1 cellular context compared by ENCODE assay signal in the genomic region with DNA sequence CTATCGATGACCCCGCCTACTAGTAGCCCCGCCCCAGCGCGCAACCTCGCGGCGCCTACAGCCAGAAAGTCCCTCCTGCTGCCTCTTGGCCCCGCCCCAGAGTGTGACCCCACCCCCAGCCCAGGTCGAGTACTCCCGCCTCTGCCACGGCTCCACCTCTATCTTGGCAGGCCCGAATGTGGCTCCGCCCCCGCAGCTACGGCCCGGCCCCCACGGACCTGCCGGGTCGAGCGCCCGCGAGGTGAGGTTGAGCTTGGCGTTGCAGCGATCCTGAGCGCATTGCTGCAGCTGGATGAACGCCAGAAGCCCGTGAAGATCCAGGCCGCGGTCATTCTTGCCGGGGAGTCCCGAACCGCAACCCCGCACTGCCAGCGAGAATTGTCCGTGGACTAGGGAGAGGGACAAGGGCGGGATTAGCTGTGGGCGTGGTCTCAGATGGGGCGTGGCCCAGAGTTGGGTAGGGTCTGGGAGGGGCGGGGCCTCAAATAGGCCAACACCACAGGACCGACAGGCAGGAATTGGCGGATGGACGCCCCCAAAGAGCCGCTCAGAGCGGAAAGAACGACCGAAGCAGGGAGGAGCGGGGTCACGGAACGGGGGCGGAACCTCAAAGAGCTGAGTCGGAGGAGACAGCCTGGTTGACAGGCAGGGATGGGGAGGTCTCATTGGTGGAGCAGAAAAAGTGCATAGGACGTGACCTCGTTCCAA.
TF ChIP-seq lines count a peak whose summit lies in the region.

No MANE protein-coding gene starts in this region.

TF ChIP-seq in GM12878, 131 proteins besides CTCF, POLR2A, EP300 and RAD21 (continued from another document):
- no peak for TF ChIP-seq MTA3 (IDR thresholded peaks at IDR 0.05; ENCODE audit: borderline replicate concordance, low read length)
- TF ChIP-seq, protein P1, sequence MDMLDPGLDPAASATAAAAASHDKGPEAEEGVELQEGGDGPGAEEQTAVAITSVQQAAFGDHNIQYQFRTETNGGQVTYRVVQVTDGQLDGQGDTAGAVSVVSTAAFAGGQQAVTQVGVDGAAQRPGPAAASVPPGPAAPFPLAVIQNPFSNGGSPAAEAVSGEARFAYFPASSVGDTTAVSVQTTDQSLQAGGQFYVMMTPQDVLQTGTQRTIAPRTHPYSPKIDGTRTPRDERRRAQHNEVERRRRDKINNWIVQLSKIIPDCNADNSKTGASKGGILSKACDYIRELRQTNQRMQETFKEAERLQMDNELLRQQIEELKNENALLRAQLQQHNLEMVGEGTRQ (IDR thresholded peaks at IDR 0.05; ENCODE audit: borderline replicate concordance, low read depth, low read length) = no peak
- TF ChIP-seq ZBED1 (IDR thresholded peaks at IDR 0.05; ENCODE audit: borderline replicate concordance) = no peak
- TF ChIP-seq, protein P2, sequence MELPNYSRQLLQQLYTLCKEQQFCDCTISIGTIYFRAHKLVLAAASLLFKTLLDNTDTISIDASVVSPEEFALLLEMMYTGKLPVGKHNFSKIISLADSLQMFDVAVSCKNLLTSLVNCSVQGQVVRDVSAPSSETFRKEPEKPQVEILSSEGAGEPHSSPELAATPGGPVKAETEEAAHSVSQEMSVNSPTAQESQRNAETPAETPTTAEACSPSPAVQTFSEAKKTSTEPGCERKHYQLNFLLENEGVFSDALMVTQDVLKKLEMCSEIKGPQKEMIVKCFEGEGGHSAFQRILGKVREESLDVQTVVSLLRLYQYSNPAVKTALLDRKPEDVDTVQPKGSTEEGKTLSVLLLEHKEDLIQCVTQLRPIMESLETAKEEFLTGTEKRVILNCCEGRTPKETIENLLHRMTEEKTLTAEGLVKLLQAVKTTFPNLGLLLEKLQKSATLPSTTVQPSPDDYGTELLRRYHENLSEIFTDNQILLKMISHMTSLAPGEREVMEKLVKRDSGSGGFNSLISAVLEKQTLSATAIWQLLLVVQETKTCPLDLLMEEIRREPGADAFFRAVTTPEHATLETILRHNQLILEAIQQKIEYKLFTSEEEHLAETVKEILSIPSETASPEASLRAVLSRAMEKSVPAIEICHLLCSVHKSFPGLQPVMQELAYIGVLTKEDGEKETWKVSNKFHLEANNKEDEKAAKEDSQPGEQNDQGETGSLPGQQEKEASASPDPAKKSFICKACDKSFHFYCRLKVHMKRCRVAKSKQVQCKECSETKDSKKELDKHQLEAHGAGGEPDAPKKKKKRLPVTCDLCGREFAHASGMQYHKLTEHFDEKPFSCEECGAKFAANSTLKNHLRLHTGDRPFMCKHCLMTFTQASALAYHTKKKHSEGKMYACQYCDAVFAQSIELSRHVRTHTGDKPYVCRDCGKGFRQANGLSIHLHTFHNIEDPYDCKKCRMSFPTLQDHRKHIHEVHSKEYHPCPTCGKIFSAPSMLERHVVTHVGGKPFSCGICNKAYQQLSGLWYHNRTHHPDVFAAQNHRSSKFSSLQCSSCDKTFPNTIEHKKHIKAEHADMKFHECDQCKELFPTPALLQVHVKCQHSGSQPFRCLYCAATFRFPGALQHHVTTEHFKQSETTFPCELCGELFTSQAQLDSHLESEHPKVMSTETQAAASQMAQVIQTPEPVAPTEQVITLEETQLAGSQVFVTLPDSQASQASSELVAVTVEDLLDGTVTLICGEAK (IDR thresholded peaks at IDR 0.05; ENCODE audit: borderline replicate concordance) = no peak
- TF ChIP-seq EED (IDR thresholded peaks at IDR 0.05; ENCODE audit: low read depth) = 0 out of 2 replicates have a peak, but pooled peaks have one; percentile 41
- 0 out of 2 replicates have a peak, but pooled peaks have one; percentile 19 for TF ChIP-seq YY1 (IDR thresholded peaks at IDR 0.05; ENCODE audit: low read depth, low read length)
- TF ChIP-seq, protein P3, sequence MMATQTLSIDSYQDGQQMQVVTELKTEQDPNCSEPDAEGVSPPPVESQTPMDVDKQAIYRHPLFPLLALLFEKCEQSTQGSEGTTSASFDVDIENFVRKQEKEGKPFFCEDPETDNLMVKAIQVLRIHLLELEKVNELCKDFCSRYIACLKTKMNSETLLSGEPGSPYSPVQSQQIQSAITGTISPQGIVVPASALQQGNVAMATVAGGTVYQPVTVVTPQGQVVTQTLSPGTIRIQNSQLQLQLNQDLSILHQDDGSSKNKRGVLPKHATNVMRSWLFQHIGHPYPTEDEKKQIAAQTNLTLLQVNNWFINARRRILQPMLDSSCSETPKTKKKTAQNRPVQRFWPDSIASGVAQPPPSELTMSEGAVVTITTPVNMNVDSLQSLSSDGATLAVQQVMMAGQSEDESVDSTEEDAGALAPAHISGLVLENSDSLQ (IDR thresholded peaks at IDR 0.05) = peak; percentile 90
- no peak for TF ChIP-seq BHLHE40 (IDR thresholded peaks at IDR 0.05; ENCODE audit: borderline replicate concordance in 1 of 2, low read depth in 2 of 2, low read length in 1 of 2)
- TF ChIP-seq JUND (IDR thresholded peaks at IDR 0.05; ENCODE audit: low read depth, low read length) = no peak
- peak; percentile 16; the same call in 1 of the 2 replicates for TF ChIP-seq BACH1 (IDR thresholded peaks at IDR 0.05; ENCODE audit: borderline replicate concordance)
- TF ChIP-seq SMAD1 (IDR thresholded peaks at IDR 0.05; ENCODE audit: low read depth, partially characterized antibody) = no peak
- TF ChIP-seq, protein P4, sequence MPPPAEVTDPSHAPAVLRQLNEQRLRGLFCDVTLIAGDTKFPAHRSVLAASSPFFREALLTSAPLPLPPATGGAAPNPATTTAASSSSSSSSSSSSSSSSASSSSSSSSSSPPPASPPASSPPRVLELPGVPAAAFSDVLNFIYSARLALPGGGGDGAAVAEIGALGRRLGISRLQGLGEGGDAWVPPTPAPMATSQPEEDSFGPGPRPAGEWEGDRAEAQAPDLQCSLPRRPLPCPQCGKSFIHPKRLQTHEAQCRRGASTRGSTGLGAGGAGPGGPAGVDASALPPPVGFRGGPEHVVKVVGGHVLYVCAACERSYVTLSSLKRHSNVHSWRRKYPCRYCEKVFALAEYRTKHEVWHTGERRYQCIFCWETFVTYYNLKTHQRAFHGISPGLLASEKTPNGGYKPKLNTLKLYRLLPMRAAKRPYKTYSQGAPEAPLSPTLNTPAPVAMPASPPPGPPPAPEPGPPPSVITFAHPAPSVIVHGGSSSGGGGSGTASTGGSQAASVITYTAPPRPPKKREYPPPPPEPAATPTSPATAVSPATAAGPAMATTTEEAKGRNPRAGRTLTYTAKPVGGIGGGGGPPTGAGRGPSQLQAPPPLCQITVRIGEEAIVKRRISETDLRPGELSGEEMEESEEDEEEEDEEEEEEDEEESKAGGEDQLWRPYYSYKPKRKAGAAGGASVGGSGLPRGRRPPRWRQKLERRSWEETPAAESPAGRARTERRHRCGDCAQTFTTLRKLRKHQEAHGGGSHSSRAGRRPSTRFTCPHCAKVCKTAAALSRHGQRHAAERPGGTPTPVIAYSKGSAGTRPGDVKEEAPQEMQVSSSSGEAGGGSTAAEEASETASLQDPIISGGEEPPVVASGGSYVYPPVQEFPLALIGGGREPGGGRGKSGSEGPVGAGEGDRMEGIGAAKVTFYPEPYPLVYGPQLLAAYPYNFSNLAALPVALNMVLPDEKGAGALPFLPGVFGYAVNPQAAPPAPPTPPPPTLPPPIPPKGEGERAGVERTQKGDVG (CRISPR knock-in tag; IDR thresholded peaks at IDR 0.05) = no peak
- no peak for TF ChIP-seq PAX5 (IDR thresholded peaks at IDR 0.05; ENCODE audit: borderline replicate concordance, low read depth, low read length)
- TF ChIP-seq, protein P5, sequence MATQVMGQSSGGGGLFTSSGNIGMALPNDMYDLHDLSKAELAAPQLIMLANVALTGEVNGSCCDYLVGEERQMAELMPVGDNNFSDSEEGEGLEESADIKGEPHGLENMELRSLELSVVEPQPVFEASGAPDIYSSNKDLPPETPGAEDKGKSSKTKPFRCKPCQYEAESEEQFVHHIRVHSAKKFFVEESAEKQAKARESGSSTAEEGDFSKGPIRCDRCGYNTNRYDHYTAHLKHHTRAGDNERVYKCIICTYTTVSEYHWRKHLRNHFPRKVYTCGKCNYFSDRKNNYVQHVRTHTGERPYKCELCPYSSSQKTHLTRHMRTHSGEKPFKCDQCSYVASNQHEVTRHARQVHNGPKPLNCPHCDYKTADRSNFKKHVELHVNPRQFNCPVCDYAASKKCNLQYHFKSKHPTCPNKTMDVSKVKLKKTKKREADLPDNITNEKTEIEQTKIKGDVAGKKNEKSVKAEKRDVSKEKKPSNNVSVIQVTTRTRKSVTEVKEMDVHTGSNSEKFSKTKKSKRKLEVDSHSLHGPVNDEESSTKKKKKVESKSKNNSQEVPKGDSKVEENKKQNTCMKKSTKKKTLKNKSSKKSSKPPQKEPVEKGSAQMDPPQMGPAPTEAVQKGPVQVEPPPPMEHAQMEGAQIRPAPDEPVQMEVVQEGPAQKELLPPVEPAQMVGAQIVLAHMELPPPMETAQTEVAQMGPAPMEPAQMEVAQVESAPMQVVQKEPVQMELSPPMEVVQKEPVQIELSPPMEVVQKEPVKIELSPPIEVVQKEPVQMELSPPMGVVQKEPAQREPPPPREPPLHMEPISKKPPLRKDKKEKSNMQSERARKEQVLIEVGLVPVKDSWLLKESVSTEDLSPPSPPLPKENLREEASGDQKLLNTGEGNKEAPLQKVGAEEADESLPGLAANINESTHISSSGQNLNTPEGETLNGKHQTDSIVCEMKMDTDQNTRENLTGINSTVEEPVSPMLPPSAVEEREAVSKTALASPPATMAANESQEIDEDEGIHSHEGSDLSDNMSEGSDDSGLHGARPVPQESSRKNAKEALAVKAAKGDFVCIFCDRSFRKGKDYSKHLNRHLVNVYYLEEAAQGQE (IDR thresholded peaks at IDR 0.05; ENCODE audit: low read depth, low read length) = no peak
- TF ChIP-seq TCF12 (IDR thresholded peaks at IDR 0.05; ENCODE audit: low read depth, low read length) = no peak
- peak; percentile 64 for TF ChIP-seq IKZF1 (conservative IDR thresholded peaks at IDR 0.05)
- no peak for TF ChIP-seq SIN3A (IDR thresholded peaks at IDR 0.05; ENCODE audit: low read depth, low read length)
- TF ChIP-seq PAX8 (IDR thresholded peaks at IDR 0.05) = no peak
- TF ChIP-seq FOXM1 (IDR thresholded peaks at IDR 0.05; ENCODE audit: low read depth, low read length) = no peak
- TF ChIP-seq, protein P6, sequence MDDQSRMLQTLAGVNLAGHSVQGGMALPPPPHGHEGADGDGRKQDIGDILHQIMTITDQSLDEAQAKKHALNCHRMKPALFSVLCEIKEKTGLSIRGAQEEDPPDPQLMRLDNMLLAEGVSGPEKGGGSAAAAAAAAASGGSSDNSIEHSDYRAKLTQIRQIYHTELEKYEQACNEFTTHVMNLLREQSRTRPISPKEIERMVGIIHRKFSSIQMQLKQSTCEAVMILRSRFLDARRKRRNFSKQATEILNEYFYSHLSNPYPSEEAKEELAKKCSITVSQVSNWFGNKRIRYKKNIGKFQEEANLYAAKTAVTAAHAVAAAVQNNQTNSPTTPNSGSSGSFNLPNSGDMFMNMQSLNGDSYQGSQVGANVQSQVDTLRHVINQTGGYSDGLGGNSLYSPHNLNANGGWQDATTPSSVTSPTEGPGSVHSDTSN (IDR thresholded peaks at IDR 0.05; ENCODE audit: insufficient replicate concordance, low read depth, low read length) = peak; percentile 60
- no peak for TF ChIP-seq BCL11A (IDR thresholded peaks at IDR 0.05; ENCODE audit: low read depth, low read length)
- peak in 1 of 2 experiments; percentile 53; a peak in 2 of 3 replicates for TF ChIP-seq EGR1 (IDR thresholded peaks at IDR 0.05; ENCODE audit: borderline replicate concordance in 1 of 2, low read depth in 2 of 2, low read length in 2 of 2)
- no peak for TF ChIP-seq CREB1 (IDR thresholded peaks at IDR 0.05; ENCODE audit: low read depth)
